ENCODE assay signal across 8 cellular contexts in genomic region chr9:124940894-124941688, GRCh38. TPM values are rescaled to one million over a fixed set of nuclear protein-coding genes. Genes with fewer than 3 reads are reported as not detected.
DNase-seq lines count a peak whose midpoint lies in the region; ATAC-seq and TF ChIP-seq lines count a peak whose summit lies in the region.

TSS of gene GOLGA1 (minus strand) at chr9:124941083. CDS start at chr9:124938711, 2,372 bp downstream.

- no peaks in the 10 kb centered on the region for H3K27me3 Mint-ChIP-seq in CD4-positive, alpha-beta T cell
- no peaks in the 10 kb centered on the region for H3K27me3 Mint-ChIP-seq in activated CD8-positive, alpha-beta T cell treated with anti-CD3 and anti-CD28 coated beads for 36 hours

- DNase-seq in CD4-positive, alpha-beta T cell = peak; percentile 86 to 93 (median 90)
- DNase-seq in HK-2 (ENCODE audit: unreplicated experiment) (peak; percentile 98), NCI-H82 treated with DMSO at 0.1 percent for 48 hours (lab: John Stamatoyannopoulos, UW; ENCODE audit: unreplicated experiment) (peak; percentile 72), lower leg skin (ENCODE audit: low spot score in 2 of 2) (peak; percentile 92 to 99)
- peak; percentile 93 for DNase-seq in activated CD8-positive, alpha-beta T cell treated with anti-CD3 and anti-CD28 coated beads for 36 hours
- peak; percentile 91 to 92 for DNase-seq in stimulated activated CD4-positive, alpha-beta T cell treated with anti-CD3 and anti-CD28 coated beads, Interleukin-4, amount 100 ng/mL, for 4 hours

- peaks cover 0 to 18% of the 10 kb centered on the region in 2 donors for H3K36me3 ChIP-seq in duodenal mucosa (ENCODE audit: control insufficient read depth in 1 of 2, insufficient read depth in 2 of 2, low read length in 2 of 2)

- peak within 1 kb of the TSS; percentile 90 for H3K27ac Mint-ChIP-seq in CD4-positive, alpha-beta T cell
- H3K27ac Mint-ChIP-seq in activated CD8-positive, alpha-beta T cell treated with anti-CD3 and anti-CD28 coated beads for 36 hours = peak within 1 kb of the TSS; percentile 96

- H3K4me3 Mint-ChIP-seq in CD4-positive, alpha-beta T cell = peak within 1 kb of the TSS; percentile 94
- peak within 1 kb of the TSS; percentile 81 for H3K4me3 Mint-ChIP-seq in activated CD8-positive, alpha-beta T cell treated with anti-CD3 and anti-CD28 coated beads for 36 hours

- WGBS in lower leg skin, 2 donors = 1% methylated on average over 34 to 70 of the region's 71 CpGs

- peaks cover 10 to 14% of the 10 kb centered on the region in 2 donors for H3K4me1 ChIP-seq in duodenal mucosa (ENCODE audit: control insufficient read depth in 1 of 2, insufficient read depth in 2 of 2, low read length in 2 of 2)

- H3K27me3 ChIP-seq in CD4-positive, alpha-beta T cell (ENCODE audit: control insufficient read depth, insufficient read depth, low read length) = no peaks in the 10 kb centered on the region
- no peaks in the 10 kb centered on the region for H3K27me3 ChIP-seq in duodenal mucosa (ENCODE audit: control insufficient read depth in 1 of 2, insufficient read depth in 2 of 2, low read length in 2 of 2)

- H3K9me3 ChIP-seq in CD4-positive, alpha-beta T cell (ENCODE audit: control insufficient read depth, low read length) = no peaks in the 10 kb centered on the region
- no peaks in the 10 kb centered on the region for H3K9me3 ChIP-seq in duodenal mucosa (ENCODE audit: control insufficient read depth in 1 of 2, low read length in 2 of 2)

- CTCF ChIA-PET in CD4-positive, alpha-beta T cell (lab: Charles Lee) = interaction anchor here (0.9 kb wide), 1 partner anchor 88 kb away, joined by 3 read pairs; the partner anchor contains the start of gene WDR38
- CTCF ChIA-PET in activated CD8-positive, alpha-beta T cell treated with anti-CD3 and anti-CD28 coated beads for 36 hours (lab: Charles Lee) = interaction anchor here (0.8 to 1.2 kb wide), 3 partner anchors 14 to 401 kb away, joined by 3 to 5 read pairs (median 3); partner anchors contain the start of gene NR6A1

- peaks cover 23% of the 10 kb centered on the region for H3K4me1 Mint-ChIP-seq in CD4-positive, alpha-beta T cell (ENCODE audit: low read depth)
- H3K4me1 Mint-ChIP-seq in activated CD8-positive, alpha-beta T cell treated with anti-CD3 and anti-CD28 coated beads for 36 hours (ENCODE audit: low read depth) = peaks cover 21% of the 10 kb centered on the region

- peaks cover 27% of the 10 kb centered on the region for H3K36me3 Mint-ChIP-seq in CD4-positive, alpha-beta T cell (ENCODE audit: low read depth)
- H3K36me3 Mint-ChIP-seq in activated CD8-positive, alpha-beta T cell treated with anti-CD3 and anti-CD28 coated beads for 36 hours (ENCODE audit: low read depth) = peaks cover 26% of the 10 kb centered on the region

- ATAC-seq in CD4-positive, alpha-beta T cell (ENCODE audit: poor library complexity) = peak; percentile 84
- ATAC-seq in GM19452 (IDR thresholded peaks at IDR 0.05; ENCODE audit: unreplicated experiment) = peak; percentile 79
- peak; percentile 90 for ATAC-seq in activated CD8-positive, alpha-beta T cell treated with anti-CD3 and anti-CD28 coated beads for 36 hours

- TF ChIP-seq CTCF in CD4-positive, alpha-beta T cell (IDR thresholded peaks at IDR 0.05) = no peak
- no peak for TF ChIP-seq CTCF in activated CD8-positive, alpha-beta T cell treated with anti-CD3 and anti-CD28 coated beads for 36 hours (IDR thresholded peaks at IDR 0.05)
- TF ChIP-seq CTCF in lower leg skin (IDR thresholded peaks at IDR 0.05) = no peak

- TF ChIP-seq POLR2A in lower leg skin (IDR thresholded peaks at IDR 0.05) = no peak

- peak within 1 kb of the TSS; percentile 90 for H3K27ac ChIP-seq in CD4-positive, alpha-beta T cell (ENCODE audit: low read depth, low read length)
- H3K27ac ChIP-seq in duodenal mucosa (ENCODE audit: low read depth, low read length) = peak within 1 kb of the TSS; percentile 98

- H3K4me3 ChIP-seq in duodenal mucosa (ENCODE audit: low read depth in 1 of 2, low read length in 2 of 2) (peak within 1 kb of the TSS; percentile 88 to 97), lower leg skin (ENCODE audit: low read depth, poor library complexity, severe bottlenecking) (peak within 1 kb of the TSS; percentile 58)

- no peaks in the 10 kb centered on the region for H3K9me3 Mint-ChIP-seq in CD4-positive, alpha-beta T cell
- no peaks in the 10 kb centered on the region for H3K9me3 Mint-ChIP-seq in activated CD8-positive, alpha-beta T cell treated with anti-CD3 and anti-CD28 coated beads for 36 hours

- intact Hi-C loops in CD4-positive, alpha-beta T cell (cut with DNase I, micrococcal nuclease) = loop anchor here (1.0 to 5.0 kb wide), 6 partner anchors 24 to 261 kb away; partner anchors contain the start of genes SCAI (in 2 of the 2), ARPC5L (in 1 of the 2), NR6A1 (in 1 of the 2) and RABEPK (in 1 of the 2)
- intact Hi-C loops in activated CD8-positive, alpha-beta T cell treated with anti-CD3 and anti-CD28 coated beads for 36 hours (cut with micrococcal nuclease) = loop anchor here (10.0 kb wide), 1 partner anchor 204 kb away; the partner anchor contains the start of gene SCAI
- intact Hi-C loops in lower leg skin (cut with DNase I; ENCODE audit: low total_unique reads) = no loop called here

- POLR2A ChIA-PET in CD4-positive, alpha-beta T cell (lab: Charles Lee) = interaction anchor here (0.6 to 3.1 kb wide), 20 partner anchors 8 to 321 kb away, joined by 3 to 108 read pairs (median 4); partner anchors contain the start of genes ARPC5L, GAPVD1, HSPA5 and PPP6C
- POLR2A ChIA-PET in activated CD8-positive, alpha-beta T cell treated with anti-CD3 and anti-CD28 coated beads for 36 hours (lab: Charles Lee) = interaction anchor here (0.8 to 1.3 kb wide), 5 partner anchors 12 to 301 kb away, joined by 3 to 7 read pairs (median 5); no protein-coding TSS in a partner anchor

- H3K9ac ChIP-seq in duodenal mucosa (ENCODE audit: low read depth in 1 of 2, low read length in 2 of 2) = peak within 1 kb of the TSS; percentile 98 to 99

RNA-seq across cellular contexts. Expression of gene GOLGA1, which starts in this region (rescaled TPM):
- 10 to 100 TPM; 12.9 to 22.2 TPM for total RNA-seq in CD4-positive, alpha-beta T cell
- 10 to 100 TPM; 20.9 to 21.6 TPM for total RNA-seq in activated CD8-positive, alpha-beta T cell treated with anti-CD3 and anti-CD28 coated beads for 36 hours
- total RNA-seq in lower leg skin = 10 to 100 TPM; 15.0 to 23.4 (median 18.0) TPM

Comparison
In these comparisons a context has a peak if more than half of its experiments do, and no peak if none do; other contexts are left out.
1. Peak in every context shown above with its lines: DNase-seq, ATAC-seq, H3K4me3 ChIP-seq and H3K27ac ChIP-seq.